ENCODE assay signal across 38 cellular contexts in genomic region chr3:71771126-71771525, GRCh38. TPM values are rescaled to one million over a fixed set of nuclear protein-coding genes. Genes with fewer than 3 reads are reported as not detected.
"Had no signal": no experiment of that assay in that cellular context is flagged by ENCODE, and none has a peak within 500 bp of the region (broad histone marks: within the 10 kb centered on the region; RNA-seq: fewer than 3 reads in every experiment).

No MANE protein-coding gene starts in this region.

- ATAC-seq: activated CD4-positive, CD25-positive, alpha-beta regulatory T cell treated with anti-CD3 and anti-CD28 coated beads, Interleukin-2, amount 50 U/mL, for 24 hours; activated CD8-positive, alpha-beta T cell treated with anti-CD3 and anti-CD28 coated beads for 36 hours; activated naive CD4-positive, alpha-beta T cell treated with anti-CD3 and anti-CD28 coated beads, Interleukin-2, amount 50 U/mL, for 72 hours; activated T-cell treated with anti-CD3 and anti-CD28 coated beads, Interleukin-2, amount 50 U/mL, for 4 hours; activated T-cell treated with anti-CD3 and anti-CD28 coated beads, Interleukin-2, amount 50 U/mL, for 72 hours; activated T-helper 17 cell treated with anti-CD3 and anti-CD28 coated beads, Interleukin-2, amount 50 U/mL, for 72 hours; WTC11 had no signal

- H3K4me3 ChIP-seq: adrenal gland, ascending aorta, cardiac muscle cell had no signal

- H3K36me3 ChIP-seq: adrenal gland, ascending aorta, cardiac muscle cell, WERI-Rb-1 had no signal

- H3K27ac ChIP-seq: adrenal gland, ascending aorta, cardiac muscle cell, WERI-Rb-1 had no signal

- H3K9me3 ChIP-seq: adrenal gland, ascending aorta had no signal

- H3K36me3 Mint-ChIP-seq: activated CD4-positive, alpha-beta memory T cell treated with anti-CD3 and anti-CD28 coated beads for 36 hours; activated naive CD4-positive, alpha-beta T cell treated with anti-CD3 and anti-CD28 coated beads, Interleukin-2, amount 50 U/mL, for 72 hours; activated naive CD8-positive, alpha-beta T cell treated with anti-CD3 and anti-CD28 coated beads for 36 hours; brain; WTC11 had no signal

- H3K27me3 ChIP-seq: ascending aorta, cardiac muscle cell had no signal

- H3K9me3 Mint-ChIP-seq: activated CD4-positive, alpha-beta memory T cell treated with anti-CD3 and anti-CD28 coated beads for 36 hours; activated CD4-positive, alpha-beta T cell treated with anti-CD3 and anti-CD28 coated beads, Interleukin-2, amount 10 ng/mL, durations not matched to agents 24 days and 14 days; activated CD8-positive, alpha-beta T cell treated with anti-CD3 and anti-CD28 coated beads for 36 hours; activated naive CD4-positive, alpha-beta T cell treated with anti-CD3 and anti-CD28 coated beads for 36 hours; activated naive CD4-positive, alpha-beta T cell treated with anti-CD3 and anti-CD28 coated beads, Interleukin-2, amount 50 U/mL, for 72 hours; activated naive CD8-positive, alpha-beta T cell treated with anti-CD3 and anti-CD28 coated beads for 36 hours; activated T-cell treated with anti-CD3 and anti-CD28 coated beads, Interleukin-2, amount 50 U/mL, for 4 hours; activated T-cell treated with anti-CD3 and anti-CD28 coated beads, Interleukin-2, amount 50 U/mL, for 72 hours; activated T-helper 1 cell treated with anti-CD3 and anti-CD28 coated beads, Interleukin-12 subunit alpha, Interleukin-12 subunit beta, Interleukin-2, Interleukin-4 antibody, amounts not matched to agents 30 ng/mL and 10 ng/mL and 1 ng/mL, durations not matched to agents 14 hours and 24 hours and 36 hours; activated T-helper 17 cell treated with anti-CD3 and anti-CD28 coated beads, Interleukin-2, amount 50 U/mL, for 72 hours; brain; central memory CD8-positive, alpha-beta T cell; T-helper 1 cell treated with Interleukin-12 subunit alpha and Interleukin-12 subunit beta and Interleukin-4 antibody, amounts not matched to agents 30 μg/mL and 1 μg/mL, for 36 hours; T-helper 2 cell treated with Interferon-gamma antibody and Interleukin-4, amounts not matched to agents 5 μg/mL and 100 μg/mL, for 36 hours; WTC11 had no signal

- DNase-seq: activated CD4-positive, alpha-beta memory T cell treated with anti-CD3 and anti-CD28 coated beads for 36 hours; activated CD4-positive, alpha-beta T cell treated with anti-CD3 and anti-CD28 coated beads for 4 hours; activated CD4-positive, alpha-beta T cell treated with anti-CD3 and anti-CD28 coated beads, Interleukin-2, amount 10 ng/mL, durations not matched to agents 24 days and 14 days; activated CD4-positive, alpha-beta T cell treated with anti-CD3 and anti-CD28 coated beads, Interleukin-2, amount 50 U/mL, for 1 hour; activated CD4-positive, alpha-beta T cell treated with anti-CD3 and anti-CD28 coated beads, Interleukin-2, amount 50 U/mL, for 4 hours; activated CD4-positive, CD25-positive, alpha-beta regulatory T cell; activated CD8-positive, alpha-beta memory T cell treated with anti-CD3 and anti-CD28 coated beads, Interleukin-2, amount 50 U/mL, for 4 hours; activated CD8-positive, alpha-beta T cell treated with anti-CD3 and anti-CD28 coated beads for 36 hours; activated effector memory CD4-positive, alpha-beta T cell treated with anti-CD3 and anti-CD28 coated beads, Interleukin-2, amount 50 U/mL, for 16 hours; activated gamma-delta T cell treated with Interleukin-2 at 50 U/mL for 16 hours; activated naive CD4-positive, alpha-beta T cell; activated naive CD4-positive, alpha-beta T cell treated with anti-CD3 and anti-CD28 coated beads for 36 hours; activated naive CD4-positive, alpha-beta T cell treated with anti-CD3 and anti-CD28 coated beads, Interleukin-2, amount 50 U/mL, for 16 hours; activated naive CD8-positive, alpha-beta T cell treated with anti-CD3 and anti-CD28 coated beads for 36 hours; activated T-cell treated with anti-CD3 and anti-CD28 coated beads for 4 hours; activated T-cell treated with anti-CD3 and anti-CD28 coated beads, Interleukin-2, amount 50 U/mL, for 1 hour; activated T-cell treated with anti-CD3 and anti-CD28 coated beads, Interleukin-2, amount 50 U/mL, for 4 hours; activated T-cell treated with anti-CD3 and anti-CD28 coated beads, Interleukin-2, amount 50 U/mL, for 72 hours; adrenal gland; amniotic stem cell; caudate nucleus; cerebellar nuclear complex; T-helper 1 cell; T-helper 2 cell; T-helper 9 cell; WERI-Rb-1 had no signal

- FAIRE-seq: bronchial epithelial cell had no signal

- H3K4me1 ChIP-seq: adrenal gland, ascending aorta had no signal

- H3K4me1 Mint-ChIP-seq: activated CD4-positive, alpha-beta T cell treated with anti-CD3 and anti-CD28 coated beads, Interleukin-2, amount 10 ng/mL, durations not matched to agents 24 days and 14 days; activated naive CD8-positive, alpha-beta T cell treated with anti-CD3 and anti-CD28 coated beads for 36 hours; activated T-helper 17 cell treated with anti-CD3 and anti-CD28 coated beads, Interleukin-2, amount 50 U/mL, for 72 hours; brain; central memory CD8-positive, alpha-beta T cell had no signal

- H3K4me3 Mint-ChIP-seq: activated CD4-positive, alpha-beta memory T cell treated with anti-CD3 and anti-CD28 coated beads for 36 hours; activated CD4-positive, alpha-beta T cell treated with anti-CD3 and anti-CD28 coated beads, Interleukin-2, amount 10 ng/mL, durations not matched to agents 24 days and 14 days; activated CD8-positive, alpha-beta T cell treated with anti-CD3 and anti-CD28 coated beads for 36 hours; activated naive CD4-positive, alpha-beta T cell treated with anti-CD3 and anti-CD28 coated beads for 36 hours; activated naive CD8-positive, alpha-beta T cell treated with anti-CD3 and anti-CD28 coated beads for 36 hours; activated T-cell treated with anti-CD3 and anti-CD28 coated beads, Interleukin-2, amount 50 U/mL, for 4 hours; activated T-cell treated with anti-CD3 and anti-CD28 coated beads, Interleukin-2, amount 50 U/mL, for 72 hours; activated T-helper 1 cell treated with anti-CD3 and anti-CD28 coated beads, Interleukin-12 subunit alpha, Interleukin-12 subunit beta, Interleukin-2, Interleukin-4 antibody, amounts not matched to agents 30 ng/mL and 10 ng/mL and 1 ng/mL, durations not matched to agents 14 hours and 24 hours and 36 hours; activated T-helper 17 cell treated with anti-CD3 and anti-CD28 coated beads, Interleukin-2, amount 50 U/mL, for 72 hours; brain; central memory CD8-positive, alpha-beta T cell; T-helper 1 cell treated with Interleukin-12 subunit alpha and Interleukin-12 subunit beta and Interleukin-4 antibody, amounts not matched to agents 30 μg/mL and 1 μg/mL, for 36 hours; T-helper 2 cell treated with Interferon-gamma antibody and Interleukin-4, amounts not matched to agents 5 μg/mL and 100 μg/mL, for 36 hours; WTC11 had no signal

- H3K27ac Mint-ChIP-seq: activated CD4-positive, alpha-beta memory T cell treated with anti-CD3 and anti-CD28 coated beads for 36 hours; activated CD4-positive, alpha-beta T cell treated with anti-CD3 and anti-CD28 coated beads, Interleukin-2, amount 10 ng/mL, durations not matched to agents 24 days and 14 days; activated CD8-positive, alpha-beta T cell treated with anti-CD3 and anti-CD28 coated beads for 36 hours; activated naive CD4-positive, alpha-beta T cell treated with anti-CD3 and anti-CD28 coated beads for 36 hours; activated naive CD4-positive, alpha-beta T cell treated with anti-CD3 and anti-CD28 coated beads, Interleukin-2, amount 50 U/mL, for 72 hours; activated naive CD8-positive, alpha-beta T cell treated with anti-CD3 and anti-CD28 coated beads for 36 hours; activated T-cell treated with anti-CD3 and anti-CD28 coated beads, Interleukin-2, amount 50 U/mL, for 72 hours; activated T-helper 1 cell treated with anti-CD3 and anti-CD28 coated beads, Interleukin-12 subunit alpha, Interleukin-12 subunit beta, Interleukin-2, Interleukin-4 antibody, amounts not matched to agents 30 ng/mL and 10 ng/mL and 1 ng/mL, durations not matched to agents 14 hours and 24 hours and 36 hours; activated T-helper 17 cell treated with anti-CD3 and anti-CD28 coated beads, Interleukin-2, amount 50 U/mL, for 72 hours; brain; T-helper 1 cell treated with Interleukin-12 subunit alpha and Interleukin-12 subunit beta and Interleukin-4 antibody, amounts not matched to agents 30 μg/mL and 1 μg/mL, for 36 hours; T-helper 2 cell treated with Interferon-gamma antibody and Interleukin-4, amounts not matched to agents 5 μg/mL and 100 μg/mL, for 36 hours; WTC11 had no signal

RNA-seq across cellular contexts. Expression of gene PROK2, which starts 13.8 kb away (rescaled TPM):
- total RNA-seq: activated CD4-positive, alpha-beta T cell treated with anti-CD3 and anti-CD28 coated beads, Interleukin-2, amount 10 ng/mL, durations not matched to agents 24 days and 14 days; activated naive CD4-positive, alpha-beta T cell treated with anti-CD3 and anti-CD28 coated beads, Interleukin-2, amount 50 U/mL, for 72 hours; activated T-helper 1 cell treated with anti-CD3 and anti-CD28 coated beads, Interleukin-12 subunit alpha, Interleukin-12 subunit beta, Interleukin-2, Interleukin-4 antibody, amounts not matched to agents 30 ng/mL and 10 ng/mL and 1 ng/mL, durations not matched to agents 14 hours and 24 hours and 36 hours; ascending aorta; bronchial epithelial cell; cardiac muscle cell had no signal
- polyA plus RNA-seq: cardiac muscle cell had no signal
